Comparison of ENCODE assay signal across 18 cellular contexts in the genomic region with DNA sequence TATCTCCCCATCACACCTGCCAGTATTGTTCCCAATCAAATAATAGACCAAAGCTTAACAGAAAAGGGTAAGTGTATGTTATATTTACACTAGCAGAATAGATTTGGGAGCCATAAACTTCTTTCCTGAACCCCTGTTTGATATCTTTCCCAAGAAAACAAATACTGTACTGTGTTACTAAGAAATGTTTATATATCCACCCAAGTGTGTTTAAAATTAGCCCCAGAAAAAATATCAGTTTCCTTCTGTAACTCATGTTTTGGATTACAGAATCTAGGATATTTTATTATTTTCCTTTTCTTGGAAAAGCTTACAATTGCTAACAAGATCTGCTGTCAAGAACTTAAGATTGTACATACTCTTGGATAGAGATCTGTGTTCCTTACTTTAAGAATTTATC.
A peak's percentile ranks its signal among the peaks of the same experiment; 100 is the strongest.
DNase-seq lines count a peak whose midpoint lies in the region; ATAC-seq, FAIRE-seq and TF ChIP-seq lines count a peak whose summit lies in the region.
"Had no signal": no experiment of that assay in that cellular context is flagged by ENCODE, and none has a peak within 500 bp of the region (broad histone marks: within the 10 kb centered on the region; RNA-seq: fewer than 3 reads in every experiment).

No MANE protein-coding gene starts in this region.

- no peaks in the 10 kb centered on the region for H3K79me2 ChIP-seq in endothelial cell of umbilical vein (ENCODE audit: control insufficient read depth, insufficient read depth, low read length)

- H2AFZ ChIP-seq in endothelial cell of umbilical vein (ENCODE audit: low read depth, low read length): no peak overlapping the region

- no peak for TF ChIP-seq POLR2A in endothelial cell of umbilical vein (IDR thresholded peaks at IDR 0.05; ENCODE audit: low read depth, low read length)

- no peaks in the 10 kb centered on the region for H3K27me3 Mint-ChIP-seq in osteocyte (ENCODE audit: unreplicated experiment)
- no peaks in the 10 kb centered on the region for H3K27me3 Mint-ChIP-seq in activated CD4-positive, alpha-beta T cell treated with anti-CD3 and anti-CD28 coated beads, Interleukin-2, amount 10 ng/mL, durations not matched to agents 24 days and 14 days
- H3K27me3 Mint-ChIP-seq: B cell, IgD-negative memory B cell had no signal

- H3K27ac ChIP-seq in AG04450 (ENCODE audit: low read depth, low read length) (no peak overlapping the region), endothelial cell of umbilical vein (ENCODE audit: insufficient read depth, low read depth, low read length) (no peak overlapping the region), upper lobe of right lung (no peak overlapping the region)
- H3K27ac ChIP-seq: BLaER1 treated with 17β-estradiol and CSF1 and Interleukin-3, amounts not matched to agents 10 nM and 100 nM had no signal

- peaks cover 6% of the 10 kb centered on the region for H3K4me1 Mint-ChIP-seq in osteocyte (ENCODE audit: unreplicated experiment)
- no peaks in the 10 kb centered on the region for H3K4me1 Mint-ChIP-seq in activated CD4-positive, alpha-beta T cell treated with anti-CD3 and anti-CD28 coated beads, Interleukin-2, amount 10 ng/mL, durations not matched to agents 24 days and 14 days
- H3K4me1 Mint-ChIP-seq: B cell, H9, IgD-negative memory B cell had no signal

- no peaks in the 10 kb centered on the region for H3K9me3 ChIP-seq in AG04450 (ENCODE audit: control insufficient read depth, insufficient read depth, low read length)
- H3K9me3 ChIP-seq in endothelial cell of umbilical vein (replicated peaks; ENCODE audit: control insufficient read depth, insufficient read depth, low read length): no peaks in the 10 kb centered on the region
- no peaks in the 10 kb centered on the region for H3K9me3 ChIP-seq in upper lobe of right lung

- peaks cover 10% of the 10 kb centered on the region for H3K9me3 Mint-ChIP-seq in osteocyte (ENCODE audit: unreplicated experiment)
- peaks cover 4% of the 10 kb centered on the region for H3K9me3 Mint-ChIP-seq in activated CD4-positive, alpha-beta T cell treated with anti-CD3 and anti-CD28 coated beads, Interleukin-2, amount 10 ng/mL, durations not matched to agents 24 days and 14 days

- H3K4me3 ChIP-seq in AG04450 (ENCODE audit: low read depth, low read length): no peak overlapping the region
- H3K4me3 ChIP-seq in endothelial cell of umbilical vein (replicated peaks in 1 of 3; ENCODE audit: insufficient read depth in 1 of 3, low read depth in 1 of 3, low read length in 3 of 3): no peak overlapping the region
- H3K4me3 ChIP-seq in upper lobe of right lung: no peak overlapping the region
- H3K4me3 ChIP-seq: BLaER1 treated with 17β-estradiol and CSF1 and Interleukin-3, amounts not matched to agents 10 nM and 100 nM had no signal

- H3K4me1 ChIP-seq in endothelial cell of umbilical vein (ENCODE audit: control insufficient read depth, extremely low read depth, insufficient read depth, low read length) (no peaks in the 10 kb centered on the region), upper lobe of right lung (no peaks in the 10 kb centered on the region)
- H3K4me1 ChIP-seq: BLaER1 treated with 17β-estradiol and CSF1 and Interleukin-3, amounts not matched to agents 10 nM and 100 nM had no signal

- H3K27me3 ChIP-seq in AG04450 (ENCODE audit: control insufficient read depth, insufficient read depth, low read length) (no peaks in the 10 kb centered on the region), endothelial cell of umbilical vein (ENCODE audit: control insufficient read depth in 2 of 2, insufficient read depth in 2 of 2, low read length in 2 of 2) (no peaks in the 10 kb centered on the region), upper lobe of right lung (no peaks in the 10 kb centered on the region)
- H3K27me3 ChIP-seq: BLaER1 treated with 17β-estradiol and CSF1 and Interleukin-3, amounts not matched to agents 10 nM and 100 nM had no signal

- H3K9me1 ChIP-seq in endothelial cell of umbilical vein (replicated peaks; ENCODE audit: control insufficient read depth, extremely low read depth, insufficient read depth, low read length): no peaks in the 10 kb centered on the region

- no peak overlapping the region for H3K4me2 ChIP-seq in endothelial cell of umbilical vein (ENCODE audit: insufficient read depth, low read length)
- H3K4me2 ChIP-seq: BLaER1 treated with 17β-estradiol and CSF1 and Interleukin-3, amounts not matched to agents 10 nM and 100 nM had no signal

- FAIRE-seq in endothelial cell of umbilical vein (lab: Jason Lieb, UNC): no peak
- FAIRE-seq: H1, HTR-8/SVneo had no signal

- H3K36me3 Mint-ChIP-seq in osteocyte (ENCODE audit: unreplicated experiment): no peaks in the 10 kb centered on the region
- H3K36me3 Mint-ChIP-seq in activated CD4-positive, alpha-beta T cell treated with anti-CD3 and anti-CD28 coated beads, Interleukin-2, amount 10 ng/mL, durations not matched to agents 24 days and 14 days (ENCODE audit: low read depth): no peaks in the 10 kb centered on the region
- H3K36me3 Mint-ChIP-seq: CD8-positive, alpha-beta T cell; IgD-negative memory B cell had no signal

- BruUV-seq in endothelial cell of umbilical vein (replicated peaks; lab: Mats Ljungman, UMichigan): no TSS peak

- H3K27ac Mint-ChIP-seq in osteocyte (ENCODE audit: unreplicated experiment): peak overlapping the region; percentile 65
- no peak overlapping the region for H3K27ac Mint-ChIP-seq in activated CD4-positive, alpha-beta T cell treated with anti-CD3 and anti-CD28 coated beads, Interleukin-2, amount 10 ng/mL, durations not matched to agents 24 days and 14 days
- H3K27ac Mint-ChIP-seq: B cell; CD8-positive, alpha-beta T cell; H9; IgD-negative memory B cell had no signal

- CTCF ChIA-PET in AG04450 (lab: Charles Lee): interaction anchor here (1.7 kb wide), 1 partner anchor 39 kb away, joined by 3 read pairs; no protein-coding TSS in a partner anchor
- CTCF ChIA-PET in endothelial cell of umbilical vein (lab: Charles Lee): interaction anchor here (1.5 kb wide), 1 partner anchor 8 kb away, joined by 3 read pairs; no protein-coding TSS in a partner anchor

- H3K4me3 Mint-ChIP-seq in osteocyte (ENCODE audit: unreplicated experiment): no peak overlapping the region
- H3K4me3 Mint-ChIP-seq in activated CD4-positive, alpha-beta T cell treated with anti-CD3 and anti-CD28 coated beads, Interleukin-2, amount 10 ng/mL, durations not matched to agents 24 days and 14 days: no peak overlapping the region
- H3K4me3 Mint-ChIP-seq: B cell; CD8-positive, alpha-beta T cell; H9; IgD-negative memory B cell had no signal

- H4K20me1 ChIP-seq in endothelial cell of umbilical vein (replicated peaks; ENCODE audit: control insufficient read depth, extremely low read depth, insufficient read depth, low read length): no peaks in the 10 kb centered on the region
- H4K20me1 ChIP-seq: BLaER1 treated with 17β-estradiol and CSF1 and Interleukin-3, amounts not matched to agents 10 nM and 100 nM had no signal

- no peak for ATAC-seq in upper lobe of right lung
- ATAC-seq: CD8-positive, alpha-beta T cell had no signal

- DNase-seq in AG04450 (ENCODE audit: low read depth, low spot score) (peak; percentile 7), brain pericyte (ENCODE audit: low read depth, low spot score) (peak; percentile 8), endothelial cell of umbilical vein (ENCODE audit: low read depth, low spot score) (peak; percentile 49), osteocyte (ENCODE audit: extremely low spot score, unreplicated experiment) (no peak), upper lobe of right lung (no peak), DMS79 treated with DMSO at 0.1 percent for 48 hours (lab: John Stamatoyannopoulos, UW) (no peak)
- no peak for DNase-seq in activated CD4-positive, alpha-beta T cell treated with anti-CD3 and anti-CD28 coated beads, Interleukin-2, amount 10 ng/mL, durations not matched to agents 24 days and 14 days
- DNase-seq: 8988T; CD8-positive, alpha-beta T cell; DMS 273 treated with DMSO at 0.1 percent for 48 hours; DMS79; GF-D8; H9 had no signal

- POLR2A ChIA-PET in AG04450 (lab: Yijun Ruan, JAX): no interaction called here
- POLR2A ChIA-PET in endothelial cell of umbilical vein (lab: Charles Lee): no interaction called here

- TF ChIP-seq CTCF in AG04450 (IDR thresholded peaks at IDR 0.05; ENCODE audit: low read depth, low read length): no peak
- TF ChIP-seq CTCF in endothelial cell of umbilical vein (IDR thresholded peaks at IDR 0.05; ENCODE audit: extremely low read depth in 1 of 2, insufficient read depth in 1 of 2, low read depth in 1 of 2, low read length in 2 of 2): no peak
- TF ChIP-seq CTCF in osteocyte (IDR thresholded peaks at IDR 0.05): no peak
- TF ChIP-seq CTCF in upper lobe of right lung (IDR thresholded peaks at IDR 0.05): no peak

- intact Hi-C loops in endothelial cell of umbilical vein (cut with micrococcal nuclease) (no loop called here), upper lobe of right lung (cut with DNase I) (no loop called here)
- intact Hi-C loops in activated CD4-positive, alpha-beta T cell treated with anti-CD3 and anti-CD28 coated beads, Interleukin-2, amount 10 ng/mL, durations not matched to agents 24 days and 14 days (cut with micrococcal nuclease): no loop called here

- dilution Hi-C loops in endothelial cell of umbilical vein (cut with MboI; ENCODE audit: extremely low pct_ligation_motif_present, low sequenced_read_pairs): no loop called here

- no peak overlapping the region for H3K9ac ChIP-seq in endothelial cell of umbilical vein (replicated peaks; ENCODE audit: extremely low read depth, insufficient read depth, low read length)
- H3K9ac ChIP-seq: BLaER1 treated with 17β-estradiol and CSF1 and Interleukin-3, amounts not matched to agents 10 nM and 100 nM had no signal

- H3K36me3 ChIP-seq in endothelial cell of umbilical vein (ENCODE audit: control insufficient read depth in 2 of 2, extremely low read depth in 1 of 2, insufficient read depth in 2 of 2, low read length in 2 of 2) (no peaks in the 10 kb centered on the region), upper lobe of right lung (no peaks in the 10 kb centered on the region)
- H3K36me3 ChIP-seq: BLaER1 treated with 17β-estradiol and CSF1 and Interleukin-3, amounts not matched to agents 10 nM and 100 nM had no signal

TF ChIP-seq in endothelial cell of umbilical vein, 7 proteins besides CTCF, POLR2A, EP300 and RAD21:
- TF ChIP-seq POLR2AphosphoS5 (IDR thresholded peaks at IDR 0.05; ENCODE audit: insufficient read depth, low read depth, low read length): no peak
- no peak for TF ChIP-seq MAX (IDR thresholded peaks at IDR 0.05; ENCODE audit: insufficient read depth, insufficient read length)
- TF ChIP-seq EZH2 (IDR thresholded peaks at IDR 0.05; ENCODE audit: borderline replicate concordance, low read depth, low read length, severe bottlenecking): no peak

Comparison
In these comparisons a context has a peak if more than half of its experiments do, and no peak if none do; other contexts are left out.
1. DNase-seq: peak in AG04450 (single experiment), brain pericyte (single experiment) and endothelial cell of umbilical vein (single experiment); none in osteocyte (single experiment), upper lobe of right lung (single experiment), DMS79 treated with DMSO at 0.1 percent for 48 hours (single experiment) and activated CD4-positive, alpha-beta T cell treated with anti-CD3 and anti-CD28 coated beads, Interleukin-2, amount 10 ng/mL, durations not matched to agents 24 days and 14 days (single experiment).